15 cellular contexts compared by ENCODE assay signal in the genomic region with DNA sequence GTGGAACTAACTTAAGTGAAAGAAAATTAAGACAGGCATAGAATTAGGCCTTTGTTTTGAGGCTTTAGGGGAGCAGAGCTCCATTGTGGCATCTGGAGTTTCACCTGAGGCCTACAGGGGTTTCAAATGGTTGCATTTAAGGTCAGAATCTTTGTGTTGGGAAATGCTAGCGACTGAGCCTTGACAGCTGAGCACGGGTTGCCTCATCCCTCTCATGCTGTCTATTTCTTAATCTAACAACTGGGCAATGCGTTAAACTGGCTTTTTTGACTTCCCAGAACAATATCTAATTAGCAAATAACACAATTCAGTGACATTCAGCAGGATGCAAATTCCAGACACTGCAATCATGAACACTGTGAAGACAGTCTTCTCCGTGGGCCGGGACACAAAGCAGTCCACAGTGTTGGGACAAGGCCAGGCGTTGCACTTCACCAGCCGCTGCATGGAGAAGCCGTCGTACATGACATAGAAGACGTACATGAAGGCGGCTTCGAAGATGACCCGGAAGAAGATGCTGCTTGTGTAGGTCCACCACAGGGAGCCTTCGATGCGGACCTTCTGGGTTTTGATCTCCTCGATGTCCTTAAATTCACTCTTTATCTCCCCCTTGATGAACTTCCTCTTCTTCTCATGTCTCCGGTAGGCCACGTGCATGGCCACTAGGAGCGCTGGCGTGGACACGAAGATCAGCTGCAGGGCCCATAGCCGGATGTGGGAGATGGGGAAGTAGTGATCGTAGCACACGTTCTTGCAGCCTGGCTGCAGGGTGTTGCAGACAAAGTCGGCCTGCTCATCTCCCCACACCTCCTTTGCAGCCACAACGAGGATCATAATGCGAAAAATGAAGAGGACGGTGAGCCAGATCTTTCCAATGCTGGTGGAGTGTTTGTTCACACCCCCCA. TPM values are rescaled to one million over a fixed set of nuclear protein-coding genes. Genes with fewer than 3 reads are reported as not detected.
A peak's percentile ranks its signal among the peaks of the same experiment; 100 is the strongest.
DNase-seq lines count a peak whose midpoint lies in the region; TF ChIP-seq lines count a peak whose summit lies in the region.
"Had no signal": no experiment of that assay in that cellular context is flagged by ENCODE, and none has a peak within 500 bp of the region (broad histone marks: within the 10 kb centered on the region; RNA-seq: fewer than 3 reads in every experiment).

No MANE protein-coding gene starts in this region.

- WGBS in suprapubic skin = 87% methylated on average over 28 of the region's 28 CpGs

- H3K36me3 ChIP-seq in OCI-LY3 (replicated peaks; ENCODE audit: low read depth, low read length) (no peaks in the 10 kb centered on the region), suprapubic skin (no peaks in the 10 kb centered on the region)

- H3K79me2 ChIP-seq in OCI-LY3 (ENCODE audit: low read length) = no peaks in the 10 kb centered on the region

- DNase-seq in activated CD4-positive, alpha-beta T cell treated with anti-CD3 and anti-CD28 coated beads, Interleukin-2, amount 10 ng/mL, durations not matched to agents 7 days and 5 days = peak; percentile 19
- DNase-seq in activated CD4-positive, alpha-beta T cell treated with anti-CD3 and anti-CD28 coated beads for 4 hours = no peak
- DNase-seq in coronary artery (ENCODE audit: low spot score) = peak; percentile 66
- no peak for DNase-seq in retinal pigment epithelial cell (ENCODE audit: low read depth)
- DNase-seq in DMS 273 (lab: John Stamatoyannopoulos, UW; ENCODE audit: unreplicated experiment) = no peak
- DNase-seq in GM19238 (ENCODE audit: insufficient read length, low spot score) = no peak
- no peak for DNase-seq in suprapubic skin (ENCODE audit: low spot score in 2 of 2)
- DNase-seq: ACHN; activated T-cell treated with anti-CD3 and anti-CD28 coated beads, Interleukin-2, amount 50 U/mL, for 24 hours; GDM1; NCI-H345 had no signal

- no peak overlapping the region for H3K27ac ChIP-seq in OCI-LY3 (ENCODE audit: low read length)
- H3K27ac ChIP-seq in coronary artery = no peak overlapping the region
- no peak overlapping the region for H3K27ac ChIP-seq in suprapubic skin

- no peaks in the 10 kb centered on the region for H4K20me1 ChIP-seq in OCI-LY3 (ENCODE audit: insufficient read depth, low read length)

- H3K9ac ChIP-seq in OCI-LY3 (ENCODE audit: low read length) = no peak overlapping the region

- POLR2A ChIA-PET in activated CD4-positive, alpha-beta T cell treated with anti-CD3 and anti-CD28 coated beads, Interleukin-2, amount 10 ng/mL, durations not matched to agents 7 days and 5 days (lab: Charles Lee) = no interaction called here

- no peak overlapping the region for H3K27ac Mint-ChIP-seq in activated CD4-positive, alpha-beta T cell treated with anti-CD3 and anti-CD28 coated beads, Interleukin-2, amount 10 ng/mL, durations not matched to agents 7 days and 5 days
- H3K27ac Mint-ChIP-seq: activated T-cell treated with anti-CD3 and anti-CD28 coated beads, Interleukin-2, amount 50 U/mL, for 24 hours had no signal

- H2AFZ ChIP-seq in OCI-LY3 (ENCODE audit: low read depth, low read length) = no peak overlapping the region

- TF ChIP-seq EP300 in suprapubic skin (IDR thresholded peaks at IDR 0.05) = no peak

- no peaks in the 10 kb centered on the region for H3K9me3 Mint-ChIP-seq in activated CD4-positive, alpha-beta T cell treated with anti-CD3 and anti-CD28 coated beads, Interleukin-2, amount 10 ng/mL, durations not matched to agents 7 days and 5 days
- H3K9me3 Mint-ChIP-seq: activated T-cell treated with anti-CD3 and anti-CD28 coated beads, Interleukin-2, amount 50 U/mL, for 24 hours had no signal

- H3K4me3 ChIP-seq in OCI-LY3 (ENCODE audit: low read length) (no peak overlapping the region), coronary artery (no peak overlapping the region), retinal pigment epithelial cell (ENCODE audit: low read length) (no peak overlapping the region), suprapubic skin (no peak overlapping the region)

- peaks cover 10% of the 10 kb centered on the region for H3K4me1 Mint-ChIP-seq in activated CD4-positive, alpha-beta T cell treated with anti-CD3 and anti-CD28 coated beads, Interleukin-2, amount 10 ng/mL, durations not matched to agents 7 days and 5 days

- H3K4me2 ChIP-seq in OCI-LY3 (ENCODE audit: low read length) = no peak overlapping the region

- TF ChIP-seq POLR2A in suprapubic skin (IDR thresholded peaks at IDR 0.05) = no peak

- H3K36me3 Mint-ChIP-seq in activated CD4-positive, alpha-beta T cell treated with anti-CD3 and anti-CD28 coated beads, Interleukin-2, amount 10 ng/mL, durations not matched to agents 7 days and 5 days (ENCODE audit: low read depth) = no peaks in the 10 kb centered on the region

- H3K27me3 ChIP-seq in OCI-LY3 (ENCODE audit: low read depth, low read length) (no peaks in the 10 kb centered on the region), suprapubic skin (peaks cover 22% of the 10 kb centered on the region)

- TF ChIP-seq CTCF in OCI-LY3 (IDR thresholded peaks at IDR 0.05; ENCODE audit: low read depth, low read length) = peak; percentile 14; the same call in 1 of the 2 replicates
- TF ChIP-seq CTCF in coronary artery (IDR thresholded peaks at IDR 0.05) = no peak
- TF ChIP-seq CTCF in retinal pigment epithelial cell (conservative IDR thresholded peaks at IDR 0.05; ENCODE audit: low read depth, low read length) = peak; percentile 19
- TF ChIP-seq CTCF in suprapubic skin (IDR thresholded peaks at IDR 0.05) = peak in 1 of 2 donors; percentile 21

- no peak overlapping the region for H3K4me3 Mint-ChIP-seq in activated CD4-positive, alpha-beta T cell treated with anti-CD3 and anti-CD28 coated beads, Interleukin-2, amount 10 ng/mL, durations not matched to agents 7 days and 5 days
- H3K4me3 Mint-ChIP-seq: activated T-cell treated with anti-CD3 and anti-CD28 coated beads, Interleukin-2, amount 50 U/mL, for 24 hours had no signal

- CTCF ChIA-PET in activated CD4-positive, alpha-beta T cell treated with anti-CD3 and anti-CD28 coated beads, Interleukin-2, amount 10 ng/mL, durations not matched to agents 7 days and 5 days (lab: Charles Lee) = no interaction called here

- no peaks in the 10 kb centered on the region for H3K4me1 ChIP-seq in OCI-LY3 (ENCODE audit: low read length)
- peaks cover 25% of the 10 kb centered on the region for H3K4me1 ChIP-seq in suprapubic skin

- H3K9me3 ChIP-seq in OCI-LY3 (ENCODE audit: insufficient read depth, low read length) (no peaks in the 10 kb centered on the region), suprapubic skin (no peaks in the 10 kb centered on the region)

- peaks cover 32% of the 10 kb centered on the region for H3K27me3 Mint-ChIP-seq in activated CD4-positive, alpha-beta T cell treated with anti-CD3 and anti-CD28 coated beads, Interleukin-2, amount 10 ng/mL, durations not matched to agents 7 days and 5 days

RNA-seq across cellular contexts. Expression of gene GJB2, which starts 3.8 kb away (rescaled TPM):
- 1 to 10 TPM; 5.4 to 5.6 TPM for total RNA-seq in activated CD4-positive, alpha-beta T cell treated with anti-CD3 and anti-CD28 coated beads, Interleukin-2, amount 10 ng/mL, durations not matched to agents 7 days and 5 days
- total RNA-seq in suprapubic skin = 100 to 1,000 TPM in 1 of 4 donors, 10 to 100 TPM in 3; 32.8 to 129 (median 77.5) TPM

RNA-seq across cellular contexts. Expression of gene GJA3, which starts 28.0 kb away (rescaled TPM):
- total RNA-seq in activated CD4-positive, alpha-beta T cell treated with anti-CD3 and anti-CD28 coated beads, Interleukin-2, amount 10 ng/mL, durations not matched to agents 7 days and 5 days = under 1 TPM; 0.05 to 0.10 TPM
- total RNA-seq in suprapubic skin = under 1 TPM in 3 of 4 donors, not detected in 1; 0.25 to 0.94 (median 0.30) TPM
- total RNA-seq: frontal cortex had no signal

RNA-seq across cellular contexts. Expression of gene GJB6, which starts 43.2 kb away (rescaled TPM):
- 1 to 10 TPM; 4.7 to 6.1 TPM for total RNA-seq in activated CD4-positive, alpha-beta T cell treated with anti-CD3 and anti-CD28 coated beads, Interleukin-2, amount 10 ng/mL, durations not matched to agents 7 days and 5 days
- 100 to 1,000 TPM in 1 of 4 donors, 10 to 100 TPM in 3; 32.4 to 128 (median 68.0) TPM for total RNA-seq in suprapubic skin
- total RNA-seq: HT1080, mesenteric fat pad had no signal

Comparison
In these comparisons a context has a peak if more than half of its experiments do, and no peak if none do; other contexts are left out.
1. DNase-seq: peak in activated CD4-positive, alpha-beta T cell treated with anti-CD3 and anti-CD28 coated beads, Interleukin-2, amount 10 ng/mL, durations not matched to agents 7 days and 5 days (single experiment) and coronary artery (single experiment); none in activated CD4-positive, alpha-beta T cell treated with anti-CD3 and anti-CD28 coated beads for 4 hours (0 of 2), retinal pigment epithelial cell (single experiment), DMS 273 (single experiment), GM19238 (single experiment) and suprapubic skin (0 of 2).
2. RNA of gene GJB2, which starts 3.8 kb away (total RNA-seq): 32.8 to 129 TPM in suprapubic skin; 5.4 to 5.6 TPM in activated CD4-positive, alpha-beta T cell treated with anti-CD3 and anti-CD28 coated beads, Interleukin-2, amount 10 ng/mL, durations not matched to agents 7 days and 5 days; every median in the first group is over 4 times any median in the second.
3. RNA of gene GJB6, which starts 43.2 kb away (total RNA-seq): 32.4 to 128 TPM in suprapubic skin; 4.7 to 6.1 TPM in activated CD4-positive, alpha-beta T cell treated with anti-CD3 and anti-CD28 coated beads, Interleukin-2, amount 10 ng/mL, durations not matched to agents 7 days and 5 days; every median in the first group is over 4 times any median in the second.